ENCODE assay signal across 18 cellular contexts in genomic region chr7:42726066-42726785, GRCh38.
A peak's percentile ranks its signal among the peaks of the same experiment; 100 is the strongest.
DNase-seq lines count a peak whose midpoint lies in the region; ATAC-seq and TF ChIP-seq lines count a peak whose summit lies in the region.
"Had no signal": no experiment of that assay in that cellular context is flagged by ENCODE, and none has a peak within 500 bp of the region (broad histone marks: within the 10 kb centered on the region; RNA-seq: fewer than 3 reads in every experiment).

No MANE protein-coding gene starts in this region.

- no peak for ATAC-seq in HG03354 (IDR thresholded peaks at IDR 0.05; ENCODE audit: poor library complexity, severe bottlenecking, unreplicated experiment)
- ATAC-seq in HG02759 (IDR thresholded peaks at IDR 0.05; ENCODE audit: unreplicated experiment) = no peak
- no peak for ATAC-seq in GM21515 (IDR thresholded peaks at IDR 0.05; ENCODE audit: unreplicated experiment)
- ATAC-seq: A549, Panc1 had no signal

- DNase-seq in AG10803 (ENCODE audit: low read depth) (peak; percentile 92), amniotic epithelial cell (ENCODE audit: low read depth) (peak; percentile 73), fibroblast of peridontal ligament (ENCODE audit: extremely low read depth) (peak; percentile 76), skeletal muscle cell (ENCODE audit: low read depth) (peak; percentile 65), COLO668 (lab: John Stamatoyannopoulos, UW; ENCODE audit: unreplicated experiment) (no peak)
- DNase-seq: DMS79, GDM1, NCI-H1417 treated with DMSO at 0.1 percent for 48 hours, NCI-H2029 treated with DMSO at 0.1 percent for 48 hours, NCI-H510A, Right ventricle myocardium superior, SK-N-SH had no signal

- no peak overlapping the region for H3K4me3 ChIP-seq in AG10803 (ENCODE audit: low read length)
- H3K4me3 ChIP-seq in skeletal muscle cell (ENCODE audit: low read depth, low read length) = no peak overlapping the region
- H3K4me3 ChIP-seq: A549; BLaER1 treated with 17β-estradiol and CSF1 and Interleukin-3, amounts not matched to agents 10 nM and 100 nM had no signal

- TF ChIP-seq CTCF in AG10803 (conservative IDR thresholded peaks at IDR 0.05; ENCODE audit: low read length) = no peak
